In genomic region chr6:34143884-34144580, GRCh38 we compare ENCODE assay signal across 8 cellular contexts. TPM values are rescaled to one million over a fixed set of nuclear protein-coding genes. Genes with fewer than 3 reads are reported as not detected.
A peak's percentile ranks its signal among the peaks of the same experiment; 100 is the strongest.
DNase-seq lines count a peak whose midpoint lies in the region; ATAC-seq and TF ChIP-seq lines count a peak whose summit lies in the region.

No MANE protein-coding gene starts in this region.

- TF ChIP-seq CTCF in AG04449 (IDR thresholded peaks at IDR 0.05; ENCODE audit: insufficient read depth, low read length, missing control alignments) (peak; percentile 11), neural crest cell (conservative IDR thresholded peaks at IDR 0.05) (peak; percentile 41)

- H3K4me3 ChIP-seq in AG04449 (ENCODE audit: low read depth, low read length) (peak overlapping the region; percentile 6), urinary bladder (ENCODE audit: low read depth, low read length) (peak overlapping the region; percentile 19)

- H3K27ac Mint-ChIP-seq in T-cell, result no peak overlapping the region
- H3K27ac Mint-ChIP-seq in neural crest cell (ENCODE audit: unreplicated experiment), result no peak overlapping the region

- no peaks in the 10 kb centered on the region for H3K36me3 ChIP-seq in urinary bladder (ENCODE audit: insufficient read depth)

- CTCF ChIA-PET in AG04449 (lab: Yijun Ruan, JAX), result interaction anchor here (1.2 to 3.4 kb wide), 10 partner anchors 8 to 465 kb away, joined by 3 to 19 read pairs (median 6); partner anchors contain the start of gene UQCC2
- CTCF ChIA-PET in HEK293T (lab: Yijun Ruan, JAX), result interaction anchor here (1.0 to 1.5 kb wide), 3 partner anchors 9 to 373 kb away, joined by 3 to 5 read pairs (median 3); no protein-coding TSS in a partner anchor
- CTCF ChIA-PET in T-cell (lab: Charles Lee), result no interaction called here

- ATAC-seq in T-cell (replicated peaks in 1 of 4) (peak; percentile 46 to 71 (median 52)), GM18861 (IDR thresholded peaks at IDR 0.05; ENCODE audit: unreplicated experiment) (no peak)

- no peak overlapping the region for H3K27ac ChIP-seq in urinary bladder (ENCODE audit: low read depth)

- peak overlapping the region; percentile 53 to 78 (median 54) for H3K4me3 Mint-ChIP-seq in T-cell
- peak overlapping the region; percentile 54 for H3K4me3 Mint-ChIP-seq in neural crest cell

- POLR2A ChIA-PET in AG04449 (lab: Yijun Ruan, JAX), result no interaction called here
- POLR2A ChIA-PET in HEK293T (lab: Yijun Ruan, JAX), result no interaction called here
- POLR2A ChIA-PET in T-cell (lab: Charles Lee), result no interaction called here

- no peaks in the 10 kb centered on the region for H3K9me3 Mint-ChIP-seq in T-cell
- no peaks in the 10 kb centered on the region for H3K9me3 Mint-ChIP-seq in neural crest cell

- peaks cover 14 to 28% (median 17%) of the 10 kb centered on the region in 3 donors for H3K4me1 Mint-ChIP-seq in T-cell
- H3K4me1 Mint-ChIP-seq in neural crest cell, result peaks cover 5% of the 10 kb centered on the region

- H3K27me3 Mint-ChIP-seq in T-cell, result peaks cover 39 to 71% of the 10 kb centered on the region in 2 donors
- peaks cover 93% of the 10 kb centered on the region for H3K27me3 Mint-ChIP-seq in neural crest cell (ENCODE audit: low read depth)

- H3K4me1 ChIP-seq in urinary bladder (ENCODE audit: insufficient read depth), result no peaks in the 10 kb centered on the region

- DNase-seq in AG04449 (ENCODE audit: low read depth, low spot score), result no peak
- peak; percentile 78 for DNase-seq in HEK293T (ENCODE audit: extremely low spot score)
- DNase-seq in T-cell, result peak in 30 of 34 experiments; percentile 6 to 56 (median 32)
- DNase-seq in central memory CD4-positive, alpha-beta T cell, result peak; percentile 17
- peak; percentile 75 for DNase-seq in neural crest cell (ENCODE audit: low read depth, low spot score)
- no peak for DNase-seq in NOMO-1 (lab: John Stamatoyannopoulos, UW; ENCODE audit: unreplicated experiment in 2 of 2)

- WGBS in urinary bladder, result 1% methylated on average over 63 of the region's 63 CpGs

- H3K36me3 Mint-ChIP-seq in T-cell, result no peaks in the 10 kb centered on the region
- H3K36me3 Mint-ChIP-seq in neural crest cell (ENCODE audit: low read depth), result no peaks in the 10 kb centered on the region

TF ChIP-seq in HEK293T, 16 proteins besides CTCF, POLR2A, EP300 and RAD21:
- TF ChIP-seq PKNOX1 (IDR thresholded peaks at IDR 0.05) (peak; percentile 93), BHLHE40 (IDR thresholded peaks at IDR 0.05; ENCODE audit: borderline replicate concordance) (no peak)
TF ChIP-seq in HEK293T: peak in this region for 1.

RNA-seq across cellular contexts. Expression of gene GRM4, which starts 1.9 kb away (rescaled TPM):
- under 1 TPM in 4 of 5 donors, not detected in 1; 0.10 to 0.38 (median 0.21) TPM for total RNA-seq in T-cell
- not detected in 2 replicates for total RNA-seq in neural crest cell
- total RNA-seq in urinary bladder, result 0.11 TPM
- polyA plus RNA-seq in urinary bladder, result 0.01 TPM

Comparison
In these comparisons a context has a peak if more than half of its experiments do, and no peak if none do; other contexts are left out.
1. DNase-seq: peak in HEK293T (single experiment), T-cell (30 of 34), central memory CD4-positive, alpha-beta T cell (single experiment) and neural crest cell (single experiment); none in AG04449 (single experiment) and NOMO-1 (0 of 2).
2. CTCF ChIA-PET loops: an anchor here in AG04449 (1.2 to 3.4 kb wide) and HEK293T (1.0 to 1.5 kb wide); none called in T-cell.